Comparison of ENCODE assay signal across 31 cellular contexts in the genomic region with DNA sequence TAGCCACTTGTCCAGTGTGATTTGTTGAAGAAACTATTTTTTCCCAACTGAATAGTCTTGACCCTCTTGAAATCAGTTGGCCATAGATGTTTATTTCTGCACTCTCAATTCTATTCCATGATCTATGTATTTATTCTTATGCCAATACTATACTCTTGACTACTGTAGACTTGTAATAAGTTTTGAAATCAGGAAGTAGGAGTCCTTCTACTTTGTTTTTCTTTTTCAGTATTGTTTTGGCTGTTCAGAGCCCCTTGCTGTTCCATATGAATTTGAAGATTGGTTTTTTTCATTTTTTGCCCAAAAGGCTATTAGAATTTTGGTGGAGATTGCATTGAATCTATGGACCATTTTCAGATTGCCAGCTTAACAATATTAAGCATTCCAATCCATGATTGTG. TPM values are rescaled to one million over a fixed set of nuclear protein-coding genes. Genes with fewer than 3 reads are reported as not detected.
DNase-seq lines count a peak whose midpoint lies in the region; ATAC-seq and TF ChIP-seq lines count a peak whose summit lies in the region.
"Had no signal": no experiment of that assay in that cellular context is flagged by ENCODE, and none has a peak within 500 bp of the region (broad histone marks: within the 10 kb centered on the region; RNA-seq: fewer than 3 reads in every experiment).

No MANE protein-coding gene starts in this region.

- H3K4me3 Mint-ChIP-seq in activated T-cell treated with anti-CD3 and anti-CD28 coated beads, Interleukin-2, amount 50 U/mL, for 4 hours, result no peak overlapping the region
- H3K4me3 Mint-ChIP-seq: activated naive CD8-positive, alpha-beta T cell; CD4-positive, CD25-positive, alpha-beta regulatory T cell; mesothelial cell of epicardium had no signal

- H3K36me3 ChIP-seq in SK-N-MC (ENCODE audit: insufficient read depth, low read length), result peaks cover 36% of the 10 kb centered on the region
- peaks cover 0 to 13% (median 0%) of the 10 kb centered on the region in 4 donors for H3K36me3 ChIP-seq in stomach

- H3K27ac ChIP-seq in SK-N-MC, result 0 out of 2 replicates have a peak overlapping the region, but pooled peaks have one; percentile 7
- no peak overlapping the region for H3K27ac ChIP-seq in stomach
- H3K27ac ChIP-seq: heart right ventricle, SJCRH30, skin epidermis, suprapubic skin, upper lobe of right lung, WERI-Rb-1 had no signal

- no peak overlapping the region for H3K4me3 ChIP-seq in SK-N-MC
- no peak overlapping the region for H3K4me3 ChIP-seq in stomach
- H3K4me3 ChIP-seq: heart right ventricle, SJCRH30, skin epidermis, suprapubic skin, upper lobe of right lung had no signal

- in situ Hi-C loops in ACHN (cut with HindIII; ENCODE audit: low pct_ligation_motif_present, low pct_unique_long_range_greater_than_20kb, low sequenced_read_pairs), result no loop called here

- no peak overlapping the region for H3K9ac ChIP-seq in SK-N-MC (ENCODE audit: insufficient read length)

- no peaks in the 10 kb centered on the region for H3K9me3 Mint-ChIP-seq in activated T-cell treated with anti-CD3 and anti-CD28 coated beads, Interleukin-2, amount 50 U/mL, for 4 hours
- H3K9me3 Mint-ChIP-seq: mesothelial cell of epicardium had no signal

- no peaks in the 10 kb centered on the region for H3K27me3 ChIP-seq in stomach
- H3K27me3 ChIP-seq: heart right ventricle, SJCRH30, suprapubic skin, upper lobe of right lung had no signal

- intact Hi-C loops in stomach (cut with DNase I; ENCODE audit: low total_unique reads), result no loop called here

- no peak for TF ChIP-seq POLR2A in stomach (IDR thresholded peaks at IDR 0.05)

- H3K4me1 ChIP-seq in stomach, result peaks cover 0 to 9% (median 0%) of the 10 kb centered on the region in 4 donors
- H3K4me1 ChIP-seq: SJCRH30, suprapubic skin, upper lobe of right lung had no signal

- H3K9me3 ChIP-seq in SK-N-MC (ENCODE audit: low read depth, low read length) (no peaks in the 10 kb centered on the region), stomach (no peaks in the 10 kb centered on the region)
- H3K9me3 ChIP-seq: heart right ventricle, SJCRH30, suprapubic skin, upper lobe of right lung had no signal

- TF ChIP-seq CTCF in stomach (IDR thresholded peaks at IDR 0.05), result no peak

- ATAC-seq in GM18498 (IDR thresholded peaks at IDR 0.05; ENCODE audit: unreplicated experiment) (peak; percentile 55), GM19395 (IDR thresholded peaks at IDR 0.05; ENCODE audit: unreplicated experiment) (peak; percentile 66), HG02852 (IDR thresholded peaks at IDR 0.05; ENCODE audit: unreplicated experiment) (peak; percentile 62), HG03175 (IDR thresholded peaks at IDR 0.05; ENCODE audit: unreplicated experiment) (no peak)
- ATAC-seq in activated T-cell treated with anti-CD3 and anti-CD28 coated beads, Interleukin-2, amount 50 U/mL, for 4 hours, result no peak
- ATAC-seq: heart right ventricle, upper lobe of right lung had no signal

- TF ChIP-seq EP300 in stomach (IDR thresholded peaks at IDR 0.05), result no peak

- H3K36me3 Mint-ChIP-seq in activated T-cell treated with anti-CD3 and anti-CD28 coated beads, Interleukin-2, amount 50 U/mL, for 4 hours (ENCODE audit: insufficient read depth), result peaks cover under 1% of the 10 kb centered on the region
- H3K36me3 Mint-ChIP-seq: CD4-positive, CD25-positive, alpha-beta regulatory T cell had no signal

- no peaks in the 10 kb centered on the region for H3K4me1 Mint-ChIP-seq in activated T-cell treated with anti-CD3 and anti-CD28 coated beads, Interleukin-2, amount 50 U/mL, for 4 hours (ENCODE audit: low read depth)
- H3K4me1 Mint-ChIP-seq: mesothelial cell of epicardium had no signal

- peaks cover 8% of the 10 kb centered on the region for H3K27me3 Mint-ChIP-seq in activated T-cell treated with anti-CD3 and anti-CD28 coated beads, Interleukin-2, amount 50 U/mL, for 4 hours (ENCODE audit: low read depth)

- no peak for DNase-seq in SK-N-MC (ENCODE audit: low read depth, low spot score)
- DNase-seq in ACHN, result no peak
- no peak for DNase-seq in stomach
- no peak for DNase-seq in activated T-cell treated with anti-CD3 and anti-CD28 coated beads, Interleukin-2, amount 50 U/mL, for 4 hours
- DNase-seq: activated CD4-positive, alpha-beta T cell treated with anti-CD3 and anti-CD28 coated beads for 4 hours; activated effector memory CD4-positive, alpha-beta T cell treated with Interleukin-2 at 50 U/mL for 16 hours; anterior cingulate cortex; CD4-positive, CD25-positive, alpha-beta regulatory T cell; DMS79 treated with DMSO at 0.1 percent for 48 hours; GDM1; heart right ventricle; Karpas-422; NCI-H1048; NCI-H1694; NCI-H446 treated with DMSO at 0.1 percent for 48 hours; SJCRH30; stimulated activated naive CD4-positive, alpha-beta T cell; upper lobe of right lung; WERI-Rb-1 had no signal

RNA-seq across cellular contexts. Expression of a gene that starts 10.2 kb away (rescaled TPM):
- total RNA-seq in stomach, result 10 to 100 TPM in 2 of 5 donors, 1 to 10 TPM in 3; 3.1 to 24.0 (median 6.4) TPM
- 10 to 100 TPM in 2 of 3 donors, 1 to 10 TPM in 1; 8.7 to 11.0 (median 10.0) TPM for polyA plus RNA-seq in stomach
- 10 to 100 TPM in 2 of 3 donors, 1 to 10 TPM in 1; 6.9 to 11.0 (median 10.7) TPM for total RNA-seq in activated T-cell treated with anti-CD3 and anti-CD28 coated beads, Interleukin-2, amount 50 U/mL, for 4 hours

RNA-seq across cellular contexts. Expression of a gene that starts 17.9 kb away (rescaled TPM):
- 1 to 10 TPM in 2 of 5 donors, under 1 TPM in 3; 0.29 to 3.1 (median 0.92) TPM for total RNA-seq in stomach
- polyA plus RNA-seq in stomach, result 1 to 10 TPM in 1 of 3 donors, under 1 TPM in 1, not detected in 1; 0.19 to 2.2 TPM
- not detected for total RNA-seq in activated T-cell treated with anti-CD3 and anti-CD28 coated beads, Interleukin-2, amount 50 U/mL, for 4 hours
- total RNA-seq: activated CD8-positive, alpha-beta memory T cell treated with anti-CD3 and anti-CD28 coated beads for 36 hours; bronchial epithelial cell; CD4-positive, CD25-positive, alpha-beta regulatory T cell; endothelial cell of umbilical vein; kidney epithelial cell; SJCRH30; upper lobe of right lung had no signal
- polyA plus RNA-seq: endothelial cell of umbilical vein had no signal

RNA-seq across cellular contexts. Expression of a gene that starts 46.8 kb away (rescaled TPM):
- 10 to 100 TPM in 4 of 5 donors, 1 to 10 TPM in 1; 7.6 to 99.5 (median 37.3) TPM for total RNA-seq in stomach
- 100 to 1,000 TPM in 1 of 3 donors, 10 to 100 TPM in 2; 71.3 to 206 (median 79.9) TPM for polyA plus RNA-seq in stomach
- total RNA-seq in activated T-cell treated with anti-CD3 and anti-CD28 coated beads, Interleukin-2, amount 50 U/mL, for 4 hours, result 10 to 100 TPM; 46.4 to 59.0 (median 53.7) TPM

Comparison
In these comparisons a context has a peak if more than half of its experiments do, and no peak if none do; other contexts are left out.
1. ATAC-seq: peak in GM18498 (single experiment), GM19395 (single experiment) and HG02852 (single experiment); none in HG03175 (single experiment) and activated T-cell treated with anti-CD3 and anti-CD28 coated beads, Interleukin-2, amount 50 U/mL, for 4 hours (0 of 2).